Comparison of ENCODE assay signal across 17 cellular contexts in genomic region chr2:10847008-10847407, GRCh38. TPM values are rescaled to one million over a fixed set of nuclear protein-coding genes. Genes with fewer than 3 reads are reported as not detected.
DNase-seq lines count a peak whose midpoint lies in the region; ATAC-seq and TF ChIP-seq lines count a peak whose summit lies in the region.
"Had no signal": no experiment of that assay in that cellular context is flagged by ENCODE, and none has a peak within 500 bp of the region (broad histone marks: within the 10 kb centered on the region; RNA-seq: fewer than 3 reads in every experiment).

No MANE protein-coding gene starts in this region.

- peak overlapping the region in 1 of 3 donors; percentile 20 for H3K9ac ChIP-seq in skeletal muscle tissue (ENCODE audit: low read depth in 1 of 3, low read length in 3 of 3)

- peaks cover 0 to 20% (median 0%) of the 10 kb centered on the region in 12 donors for H3K4me1 ChIP-seq in heart left ventricle
- H3K4me1 ChIP-seq in skeletal muscle tissue (ENCODE audit: control insufficient read depth in 3 of 3, insufficient read depth in 3 of 3, low read length in 3 of 3), result peaks cover 31 to 56% (median 55%) of the 10 kb centered on the region in 3 donors

- WGBS in heart left ventricle, 4 donors, result 39 to 52% (median 46%) methylated on average over 6 to 7 of the region's 7 CpGs

- peak in 1 of 2 donors; percentile 32 for TF ChIP-seq POLR2A in heart left ventricle (IDR thresholded peaks at IDR 0.05)

- H3K36me3 ChIP-seq in heart left ventricle (peaks cover 0 to 2% (median 0%) of the 10 kb centered on the region in 9 donors), skeletal muscle tissue (ENCODE audit: control insufficient read depth in 3 of 3, insufficient read depth in 3 of 3, low read length in 3 of 3) (no peaks in the 10 kb centered on the region)
- H3K36me3 ChIP-seq: MG63 had no signal

- peak; percentile 80 to 85 (median 82) for ATAC-seq in heart left ventricle
- ATAC-seq in HG02885 (IDR thresholded peaks at IDR 0.05; ENCODE audit: poor library complexity, unreplicated experiment), result no peak
- no peak for ATAC-seq in HG03342 (IDR thresholded peaks at IDR 0.05; ENCODE audit: unreplicated experiment)
- ATAC-seq in HG03565 (IDR thresholded peaks at IDR 0.05; ENCODE audit: unreplicated experiment), result no peak

- intact Hi-C loops in heart left ventricle (cut with DNase I), result loop anchor here in 2 of 10 donors (2.0 kb wide), 2 partner anchors 22 to 28 kb away; no protein-coding TSS in a partner anchor

- DNase-seq in heart left ventricle (peak; percentile 79 to 92 (median 86)), medulla oblongata (ENCODE audit: extremely low spot score) (peak; percentile 52)
- DNase-seq in stimulated activated CD4-positive, alpha-beta T cell treated with anti-CD3 and anti-CD28 coated beads, Interleukin-2, amount 100 ng/mL, for 24 hours, result no peak
- DNase-seq: ACHN; CD4-positive, alpha-beta memory T cell; DMS79 treated with DMSO at 0.1 percent for 48 hours; GDM1; MG63; NCI-H1105; NCI-H187 treated with DMSO at 0.1 percent for 48 hours; NCI-H82; SHP77 had no signal

- H3K27me3 ChIP-seq in heart left ventricle (no peaks in the 10 kb centered on the region), skeletal muscle tissue (ENCODE audit: control insufficient read depth in 3 of 3, insufficient read depth in 3 of 3, low read length in 3 of 3) (no peaks in the 10 kb centered on the region)
- H3K27me3 ChIP-seq: MG63 had no signal

- H3K4me3 ChIP-seq in heart left ventricle, result peak overlapping the region in 6 of 12 donors; percentile 1 to 59 (median 23)
- peak overlapping the region in 1 of 3 donors; percentile 9 for H3K4me3 ChIP-seq in skeletal muscle tissue (ENCODE audit: low read length in 3 of 3)
- H3K4me3 ChIP-seq: MG63 had no signal

- H3K27ac ChIP-seq in cingulate gyrus (ENCODE audit: low read depth, low read length) (peak overlapping the region; percentile 70), heart left ventricle (peak overlapping the region; percentile 66 to 97 (median 89)), skeletal muscle tissue (ENCODE audit: low read depth, low read length) (peak overlapping the region; percentile 87)

- no peak for TF ChIP-seq CTCF in heart left ventricle (IDR thresholded peaks at IDR 0.05)

- H3K9me3 ChIP-seq in heart left ventricle (peaks cover 0 to 7% (median 4%) of the 10 kb centered on the region in 12 donors), skeletal muscle tissue (ENCODE audit: control insufficient read depth in 3 of 3, low read length in 3 of 3) (no peaks in the 10 kb centered on the region)
- H3K9me3 ChIP-seq: MG63 had no signal

RNA-seq across cellular contexts. Expression of gene PDIA6, which starts 34.4 kb away (rescaled TPM):
- 100 to 1,000 TPM in 6 of 9 donors, 10 to 100 TPM in 3; 78.2 to 178 (median 110) TPM for total RNA-seq in heart left ventricle
- polyA plus RNA-seq in heart left ventricle, result 100 to 1,000 TPM in 1 of 2 donors, 10 to 100 TPM in 1; 32.0 to 402 TPM
- total RNA-seq in skeletal muscle tissue, result 138 TPM

Comparison
In these comparisons a context has a peak if more than half of its experiments do, and no peak if none do; other contexts are left out.
1. ATAC-seq: peak in heart left ventricle (4 of 4); none in HG02885 (single experiment), HG03342 (single experiment) and HG03565 (single experiment).
2. DNase-seq: peak in heart left ventricle (5 of 5) and medulla oblongata (single experiment); none in stimulated activated CD4-positive, alpha-beta T cell treated with anti-CD3 and anti-CD28 coated beads, Interleukin-2, amount 100 ng/mL, for 24 hours (0 of 2).
3. Peak in every context shown above with its lines, with median percentiles within 50 percentile points of each other: H3K27ac ChIP-seq.